13 cellular contexts compared by ENCODE assay signal in genomic region chr3:141484701-141485287, GRCh38. TPM values are rescaled to one million over a fixed set of nuclear protein-coding genes. Genes with fewer than 3 reads are reported as not detected.
DNase-seq lines count a peak whose midpoint lies in the region; ATAC-seq and TF ChIP-seq lines count a peak whose summit lies in the region.
"Had no signal": no experiment of that assay in that cellular context is flagged by ENCODE, and none has a peak within 500 bp of the region (broad histone marks: within the 10 kb centered on the region; RNA-seq: fewer than 3 reads in every experiment).

No MANE protein-coding gene starts in this region.

- intact Hi-C loops in CD14-positive monocyte (cut with micrococcal nuclease) (loop anchor here in 1 of 2 donors (10.0 kb wide), 1 partner anchor 250 kb away; the partner anchor contains the start of gene RNF7), Calu3 (cut with micrococcal nuclease; ENCODE audit: unreplicated experiment) (no loop called here)

- H3K27ac Mint-ChIP-seq in CD14-positive monocyte (peak overlapping the region; percentile 91 to 98 (median 97)), Calu3 (ENCODE audit: unreplicated experiment) (peak overlapping the region; percentile 96), brain (peak overlapping the region in 2 of 5 experiments; percentile 32 to 95)
- peak overlapping the region; percentile 94 to 96 for H3K27ac Mint-ChIP-seq in natural killer cell treated with Interleukin-12 subunit alpha and Interleukin-12 subunit beta and Interleukin-15 and Interleukin-18, amount 100 ng/mL, for 72 hours

- H3K27me3 Mint-ChIP-seq in CD14-positive monocyte (ENCODE audit: low read depth in 3 of 3) (peaks cover 0 to 2% (median 0%) of the 10 kb centered on the region in 3 donors), Calu3 (ENCODE audit: unreplicated experiment) (no peaks in the 10 kb centered on the region), brain (peaks cover 7% of the 10 kb centered on the region)
- H3K27me3 Mint-ChIP-seq in natural killer cell treated with Interleukin-12 subunit alpha and Interleukin-12 subunit beta and Interleukin-15 and Interleukin-18, amount 100 ng/mL, for 72 hours: no peaks in the 10 kb centered on the region

- CTCF ChIA-PET in Calu3 (lab: Charles Lee): interaction anchor here (0.7 kb wide), 1 partner anchor 17 kb away, joined by 3 read pairs; no protein-coding TSS in a partner anchor

- TF ChIP-seq CTCF in CD14-positive monocyte (IDR thresholded peaks at IDR 0.05) (no peak), Calu3 (IDR thresholded peaks at IDR 0.05; ENCODE audit: unreplicated experiment) (no peak), brain (conservative IDR thresholded peaks at IDR 0.05) (no peak)

- DNase-seq in CD14-positive monocyte (ENCODE audit: low spot score): no peak
- no peak for DNase-seq in Calu3
- DNase-seq in natural killer cell treated with Interleukin-12 subunit alpha and Interleukin-12 subunit beta and Interleukin-15 and Interleukin-18, amount 100 ng/mL, for 72 hours (ENCODE audit: low spot score): no peak
- no peak for DNase-seq in GF-D8 (lab: John Stamatoyannopoulos, UW)
- DNase-seq in NOMO-1 (lab: John Stamatoyannopoulos, UW; ENCODE audit: unreplicated experiment in 2 of 2): no peak
- DNase-seq in NCI-H2196 (lab: John Stamatoyannopoulos, UW; ENCODE audit: unreplicated experiment): no peak
- no peak for DNase-seq in GM03348 (ENCODE audit: low spot score)
- DNase-seq: activated naive CD4-positive, alpha-beta T cell treated with anti-CD3 and anti-CD28 coated beads, Interleukin-2, amount 10 ng/mL, durations not matched to agents 7 days and 5 days; brain microvascular endothelial cell; dermis blood vessel endothelial cell; NCI-H526; T-helper 9 cell had no signal

- peaks cover 0 to 3% (median 0%) of the 10 kb centered on the region in 7 donors for H3K9me3 Mint-ChIP-seq in CD14-positive monocyte
- no peaks in the 10 kb centered on the region for H3K9me3 Mint-ChIP-seq in Calu3 (ENCODE audit: low read depth, unreplicated experiment)
- no peaks in the 10 kb centered on the region for H3K9me3 Mint-ChIP-seq in brain
- H3K9me3 Mint-ChIP-seq in natural killer cell treated with Interleukin-12 subunit alpha and Interleukin-12 subunit beta and Interleukin-15 and Interleukin-18, amount 100 ng/mL, for 72 hours: no peaks in the 10 kb centered on the region
- H3K9me3 Mint-ChIP-seq: activated naive CD4-positive, alpha-beta T cell treated with anti-CD3 and anti-CD28 coated beads, Interleukin-2, amount 10 ng/mL, durations not matched to agents 7 days and 5 days had no signal

- H3K4me1 Mint-ChIP-seq in CD14-positive monocyte (peaks cover 64% of the 10 kb centered on the region), Calu3 (ENCODE audit: low read depth, unreplicated experiment) (peaks cover 64% of the 10 kb centered on the region), brain (peaks cover 29% of the 10 kb centered on the region)
- H3K4me1 Mint-ChIP-seq in natural killer cell treated with Interleukin-12 subunit alpha and Interleukin-12 subunit beta and Interleukin-15 and Interleukin-18, amount 100 ng/mL, for 72 hours (ENCODE audit: low read depth in 2 of 2): peaks cover 45 to 56% of the 10 kb centered on the region in 2 donors

- peaks cover 6 to 13% of the 10 kb centered on the region in 2 donors for H3K36me3 Mint-ChIP-seq in CD14-positive monocyte
- peaks cover 46% of the 10 kb centered on the region for H3K36me3 Mint-ChIP-seq in Calu3 (ENCODE audit: insufficient read depth, unreplicated experiment)
- H3K36me3 Mint-ChIP-seq in brain: no peaks in the 10 kb centered on the region
- H3K36me3 Mint-ChIP-seq in natural killer cell treated with Interleukin-12 subunit alpha and Interleukin-12 subunit beta and Interleukin-15 and Interleukin-18, amount 100 ng/mL, for 72 hours: peaks cover 6% of the 10 kb centered on the region

- H3K4me3 Mint-ChIP-seq in CD14-positive monocyte: no peak overlapping the region
- peak overlapping the region; percentile 87 for H3K4me3 Mint-ChIP-seq in Calu3 (ENCODE audit: low read depth, unreplicated experiment)
- H3K4me3 Mint-ChIP-seq in brain: peak overlapping the region in 3 of 5 experiments; percentile 55 to 94 (median 87)
- H3K4me3 Mint-ChIP-seq in natural killer cell treated with Interleukin-12 subunit alpha and Interleukin-12 subunit beta and Interleukin-15 and Interleukin-18, amount 100 ng/mL, for 72 hours: peak overlapping the region; percentile 92

- BruUV-seq in Calu3 (replicated peaks; lab: Mats Ljungman, UMichigan): no TSS peak

- ATAC-seq in natural killer cell treated with Interleukin-12 subunit alpha and Interleukin-12 subunit beta and Interleukin-15 and Interleukin-18, amount 100 ng/mL, for 72 hours: no peak

RNA-seq across cellular contexts. Expression of gene RASA2, which starts 2.0 kb away (rescaled TPM):
- polyA plus RNA-seq in CD14-positive monocyte: 10 to 100 TPM in 1 of 2 donors, 1 to 10 TPM in 1; 8.8 to 13.5 TPM
- 29.2 and 37.4 TPM in 2 replicates for total RNA-seq in Calu3 (2022)
- 1.2 TPM for polyA plus RNA-seq in brain (ENCODE audit: insufficient read depth, low read depth, low replicate concordance)
- total RNA-seq in natural killer cell treated with Interleukin-12 subunit alpha and Interleukin-12 subunit beta and Interleukin-15 and Interleukin-18, amount 100 ng/mL, for 72 hours: 10 to 100 TPM; 65.9 to 85.7 TPM

Comparison
In these comparisons a context has a peak if more than half of its experiments do, and no peak if none do; other contexts are left out.
1. H3K4me3 Mint-ChIP-seq: peak in Calu3 (single experiment), brain (3 of 5) and natural killer cell treated with Interleukin-12 subunit alpha and Interleukin-12 subunit beta and Interleukin-15 and Interleukin-18, amount 100 ng/mL, for 72 hours (single experiment); none in CD14-positive monocyte (0 of 2).